In genomic region chr16:79589495-79590134, GRCh38 we compare ENCODE assay signal across 10 cellular contexts. TPM values are rescaled to one million over a fixed set of nuclear protein-coding genes. Genes with fewer than 3 reads are reported as not detected.
DNase-seq lines count a peak whose midpoint lies in the region; ATAC-seq and TF ChIP-seq lines count a peak whose summit lies in the region.
"Had no signal": no experiment of that assay in that cellular context is flagged by ENCODE, and none has a peak within 500 bp of the region (broad histone marks: within the 10 kb centered on the region; RNA-seq: fewer than 3 reads in every experiment).

No MANE protein-coding gene starts in this region.

- ATAC-seq in mucosa of descending colon (peak; percentile 15), HG02588 (IDR thresholded peaks at IDR 0.05; ENCODE audit: unreplicated experiment) (no peak), HG03139 (IDR thresholded peaks at IDR 0.05; ENCODE audit: unreplicated experiment) (no peak)

- TF ChIP-seq CTCF in esophagus squamous epithelium (IDR thresholded peaks at IDR 0.05) = no peak
- TF ChIP-seq CTCF in mucosa of descending colon (IDR thresholded peaks at IDR 0.05) = no peak
- no peak for TF ChIP-seq CTCF in testis (IDR thresholded peaks at IDR 0.05)

- H3K27ac Mint-ChIP-seq in T-helper 2 cell treated with Interferon-gamma antibody and Interleukin-4, amounts not matched to agents 5 μg/mL and 100 μg/mL, for 36 hours = no peak overlapping the region

- peak overlapping the region; percentile 32 for H3K4me3 Mint-ChIP-seq in T-helper 2 cell treated with Interferon-gamma antibody and Interleukin-4, amounts not matched to agents 5 μg/mL and 100 μg/mL, for 36 hours

- peaks cover 8% of the 10 kb centered on the region for H3K4me1 Mint-ChIP-seq in T-helper 2 cell treated with Interferon-gamma antibody and Interleukin-4, amounts not matched to agents 5 μg/mL and 100 μg/mL, for 36 hours (ENCODE audit: low read depth)

- H3K36me3 ChIP-seq in esophagus squamous epithelium (peaks cover 0 to 13% (median 0%) of the 10 kb centered on the region in 3 donors), mucosa of descending colon (ENCODE audit: low read depth) (no peaks in the 10 kb centered on the region), testis (ENCODE audit: low read depth, missing control alignments) (no peaks in the 10 kb centered on the region)

- 1 to 20% methylated on average over 17 to 21 of the region's 48 CpGs for WGBS in esophagus squamous epithelium, 2 donors
- WGBS in testis, 2 donors = 0 to 5% methylated on average over 24 to 40 of the region's 48 CpGs

- no peaks in the 10 kb centered on the region for H3K9me3 Mint-ChIP-seq in T-helper 2 cell treated with Interferon-gamma antibody and Interleukin-4, amounts not matched to agents 5 μg/mL and 100 μg/mL, for 36 hours

- H3K9me3 ChIP-seq in esophagus squamous epithelium (no peaks in the 10 kb centered on the region), mucosa of descending colon (no peaks in the 10 kb centered on the region), testis (no peaks in the 10 kb centered on the region)

- peaks cover 21% of the 10 kb centered on the region for H3K36me3 Mint-ChIP-seq in T-helper 2 cell treated with Interferon-gamma antibody and Interleukin-4, amounts not matched to agents 5 μg/mL and 100 μg/mL, for 36 hours (ENCODE audit: low read depth)

- intact Hi-C loops in esophagus squamous epithelium (cut with DNase I) = no loop called here
- intact Hi-C loops in mucosa of descending colon (cut with DNase I, micrococcal nuclease) = no loop called here
- intact Hi-C loops in testis (cut with DNase I; ENCODE audit: low total_unique reads) = no loop called here

- peaks cover 39% of the 10 kb centered on the region for H3K27me3 Mint-ChIP-seq in T-helper 2 cell treated with Interferon-gamma antibody and Interleukin-4, amounts not matched to agents 5 μg/mL and 100 μg/mL, for 36 hours (ENCODE audit: low read depth)

- H3K27me3 ChIP-seq in esophagus squamous epithelium = peaks cover 0 to 18% (median 0%) of the 10 kb centered on the region in 4 donors
- no peaks in the 10 kb centered on the region for H3K27me3 ChIP-seq in testis

- H3K4me1 ChIP-seq in esophagus squamous epithelium = peaks cover 0 to 40% (median 4%) of the 10 kb centered on the region in 3 donors
- H3K4me1 ChIP-seq in mucosa of descending colon (ENCODE audit: low read depth) = no peaks in the 10 kb centered on the region
- peaks cover 18% of the 10 kb centered on the region for H3K4me1 ChIP-seq in testis

- TF ChIP-seq POLR2A in esophagus squamous epithelium (IDR thresholded peaks at IDR 0.05) (no peak), testis (IDR thresholded peaks at IDR 0.05) (no peak)

- DNase-seq in T-helper 2 cell treated with Interferon-gamma antibody and Interleukin-4, amounts not matched to agents 5 μg/mL and 100 μg/mL, for 36 hours (ENCODE audit: low spot score) = no peak
- DNase-seq in T-helper 2 cell = no peak
- no peak for DNase-seq in esophagus squamous epithelium (lab: John Stamatoyannopoulos, UW)
- DNase-seq in mucosa of descending colon = peak in 1 of 3 donors; percentile 27
- DNase-seq in testis = peak; percentile 43
- no peak for DNase-seq in NCI-H82 (lab: John Stamatoyannopoulos, UW)
- DNase-seq: activated gamma-delta T cell had no signal

- H3K27ac ChIP-seq in esophagus squamous epithelium (peak overlapping the region; percentile 49 to 69 (median 59)), testis (peak overlapping the region; percentile 41 to 92)
- H3K27ac ChIP-seq: 22Rv1 had no signal

- H3K4me3 ChIP-seq in esophagus squamous epithelium = peak overlapping the region; percentile 33 to 63 (median 42)
- no peak overlapping the region for H3K4me3 ChIP-seq in mucosa of descending colon
- peak overlapping the region; percentile 67 to 70 for H3K4me3 ChIP-seq in testis

RNA-seq across cellular contexts. Expression of gene MAF, which starts 10.9 kb away (rescaled TPM):
- 10 to 100 TPM; 18.9 to 52.6 (median 31.1) TPM for total RNA-seq in esophagus squamous epithelium
- total RNA-seq in mucosa of descending colon = 10 to 100 TPM; 17.7 to 48.1 (median 25.1) TPM
- total RNA-seq in testis = 100 to 1,000 TPM in 1 of 2 donors, 10 to 100 TPM in 1; 84.6 to 112 TPM
- polyA plus RNA-seq in testis (ENCODE audit: insufficient read depth, low read depth, low replicate concordance) = 22.0 TPM
